Comparison of ENCODE assay signal across 1 cellular context in the genomic region with DNA sequence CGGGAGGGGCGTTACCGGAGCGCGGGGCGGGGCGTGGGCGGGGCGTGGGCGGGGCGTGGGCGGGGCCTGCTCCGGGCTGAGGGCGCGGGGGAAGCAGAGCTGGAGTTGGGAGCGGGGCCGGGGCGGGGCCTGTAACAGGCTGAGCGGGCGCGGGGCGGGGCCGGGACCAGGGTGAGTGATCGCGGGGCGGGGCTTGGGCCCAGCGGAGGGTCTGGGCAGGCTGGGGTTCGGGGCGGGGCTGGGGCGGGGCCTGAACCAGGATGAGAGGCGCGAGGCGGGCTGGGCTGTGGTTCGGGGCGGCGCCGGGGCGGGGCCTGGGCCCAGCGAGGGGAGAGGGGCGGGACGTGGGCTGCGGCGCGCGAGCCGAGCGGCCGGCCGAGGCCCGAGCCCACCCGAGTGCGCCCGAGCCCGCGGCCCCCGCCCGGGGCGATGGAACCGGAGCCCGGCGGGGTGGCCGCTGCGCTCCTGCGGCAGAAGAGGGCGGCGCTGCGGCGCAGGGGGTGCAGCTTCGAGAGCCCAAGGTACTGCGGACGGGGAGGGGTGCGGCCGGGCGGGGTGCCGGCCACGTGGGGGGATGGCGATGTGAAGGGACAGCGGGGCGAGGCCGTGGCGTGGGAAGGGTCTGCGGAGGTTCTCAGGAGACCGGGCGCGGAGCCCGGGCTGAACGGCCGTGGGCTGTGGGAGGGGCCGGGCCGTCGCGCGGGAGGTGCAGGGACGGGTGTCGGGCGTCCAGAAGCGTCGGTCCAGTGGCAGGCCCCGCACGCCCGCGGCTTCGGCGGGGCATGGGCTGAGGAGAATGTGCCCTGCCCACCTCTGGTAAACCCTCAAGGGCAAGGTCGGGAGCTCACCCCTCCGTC.
A peak's percentile ranks its signal among the peaks of the same experiment; 100 is the strongest.
TF ChIP-seq lines count a peak whose summit lies in the region.

No MANE protein-coding gene starts in this region.

TF ChIP-seq in HepG2, 621 proteins besides CTCF, POLR2A, EP300 and RAD21 (continued from another document):
- TF ChIP-seq PCBP1 (IDR thresholded peaks at IDR 0.05; ENCODE audit: borderline replicate concordance, low read depth, low read length) (no peak), GABPA (IDR thresholded peaks at IDR 0.05; ENCODE audit: low read depth, low read length) (no peak), GABPA (CRISPR knock-in tag; IDR thresholded peaks at IDR 0.05; ENCODE audit: low read depth) (no peak), HIVEP1 (CRISPR knock-in tag; IDR thresholded peaks at IDR 0.05) (no peak), TBX2 (CRISPR knock-in tag; IDR thresholded peaks at IDR 0.05; ENCODE audit: borderline replicate concordance) (no peak), HDAC6 (IDR thresholded peaks at IDR 0.05; ENCODE audit: low read depth, low read length) (no peak), ZNF317 (CRISPR knock-in tag; IDR thresholded peaks at IDR 0.05) (no peak), BCL6 (CRISPR knock-in tag; IDR thresholded peaks at IDR 0.05) (no peak), IKZF4 (CRISPR knock-in tag; IDR thresholded peaks at IDR 0.05; ENCODE audit: borderline replicate concordance, low read depth, not compliant biosample characterization) (peak; percentile 46), ZNF547 (CRISPR knock-in tag; IDR thresholded peaks at IDR 0.05) (no peak), ZNF552 (CRISPR knock-in tag; IDR thresholded peaks at IDR 0.05; ENCODE audit: borderline replicate concordance) (no peak)
- TF ChIP-seq, protein P1, sequence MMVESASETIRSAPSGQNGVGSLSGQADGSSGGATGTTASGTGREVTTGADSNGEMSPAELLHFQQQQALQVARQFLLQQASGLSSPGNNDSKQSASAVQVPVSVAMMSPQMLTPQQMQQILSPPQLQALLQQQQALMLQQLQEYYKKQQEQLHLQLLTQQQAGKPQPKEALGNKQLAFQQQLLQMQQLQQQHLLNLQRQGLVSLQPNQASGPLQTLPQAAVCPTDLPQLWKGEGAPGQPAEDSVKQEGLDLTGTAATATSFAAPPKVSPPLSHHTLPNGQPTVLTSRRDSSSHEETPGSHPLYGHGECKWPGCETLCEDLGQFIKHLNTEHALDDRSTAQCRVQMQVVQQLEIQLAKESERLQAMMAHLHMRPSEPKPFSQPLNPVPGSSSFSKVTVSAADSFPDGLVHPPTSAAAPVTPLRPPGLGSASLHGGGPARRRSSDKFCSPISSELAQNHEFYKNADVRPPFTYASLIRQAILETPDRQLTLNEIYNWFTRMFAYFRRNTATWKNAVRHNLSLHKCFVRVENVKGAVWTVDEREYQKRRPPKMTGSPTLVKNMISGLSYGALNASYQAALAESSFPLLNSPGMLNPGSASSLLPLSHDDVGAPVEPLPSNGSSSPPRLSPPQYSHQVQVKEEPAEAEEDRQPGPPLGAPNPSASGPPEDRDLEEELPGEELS (CRISPR knock-in tag; IDR thresholded peaks at IDR 0.05): no peak
- TF ChIP-seq, protein P2, sequence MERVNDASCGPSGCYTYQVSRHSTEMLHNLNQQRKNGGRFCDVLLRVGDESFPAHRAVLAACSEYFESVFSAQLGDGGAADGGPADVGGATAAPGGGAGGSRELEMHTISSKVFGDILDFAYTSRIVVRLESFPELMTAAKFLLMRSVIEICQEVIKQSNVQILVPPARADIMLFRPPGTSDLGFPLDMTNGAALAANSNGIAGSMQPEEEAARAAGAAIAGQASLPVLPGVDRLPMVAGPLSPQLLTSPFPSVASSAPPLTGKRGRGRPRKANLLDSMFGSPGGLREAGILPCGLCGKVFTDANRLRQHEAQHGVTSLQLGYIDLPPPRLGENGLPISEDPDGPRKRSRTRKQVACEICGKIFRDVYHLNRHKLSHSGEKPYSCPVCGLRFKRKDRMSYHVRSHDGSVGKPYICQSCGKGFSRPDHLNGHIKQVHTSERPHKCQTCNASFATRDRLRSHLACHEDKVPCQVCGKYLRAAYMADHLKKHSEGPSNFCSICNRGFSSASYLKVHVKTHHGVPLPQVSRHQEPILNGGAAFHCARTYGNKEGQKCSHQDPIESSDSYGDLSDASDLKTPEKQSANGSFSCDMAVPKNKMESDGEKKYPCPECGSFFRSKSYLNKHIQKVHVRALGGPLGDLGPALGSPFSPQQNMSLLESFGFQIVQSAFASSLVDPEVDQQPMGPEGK (CRISPR knock-in tag; IDR thresholded peaks at IDR 0.05): 0 out of 2 replicates have a peak, but pooled peaks have one; percentile 12
- TF ChIP-seq, protein P3, sequence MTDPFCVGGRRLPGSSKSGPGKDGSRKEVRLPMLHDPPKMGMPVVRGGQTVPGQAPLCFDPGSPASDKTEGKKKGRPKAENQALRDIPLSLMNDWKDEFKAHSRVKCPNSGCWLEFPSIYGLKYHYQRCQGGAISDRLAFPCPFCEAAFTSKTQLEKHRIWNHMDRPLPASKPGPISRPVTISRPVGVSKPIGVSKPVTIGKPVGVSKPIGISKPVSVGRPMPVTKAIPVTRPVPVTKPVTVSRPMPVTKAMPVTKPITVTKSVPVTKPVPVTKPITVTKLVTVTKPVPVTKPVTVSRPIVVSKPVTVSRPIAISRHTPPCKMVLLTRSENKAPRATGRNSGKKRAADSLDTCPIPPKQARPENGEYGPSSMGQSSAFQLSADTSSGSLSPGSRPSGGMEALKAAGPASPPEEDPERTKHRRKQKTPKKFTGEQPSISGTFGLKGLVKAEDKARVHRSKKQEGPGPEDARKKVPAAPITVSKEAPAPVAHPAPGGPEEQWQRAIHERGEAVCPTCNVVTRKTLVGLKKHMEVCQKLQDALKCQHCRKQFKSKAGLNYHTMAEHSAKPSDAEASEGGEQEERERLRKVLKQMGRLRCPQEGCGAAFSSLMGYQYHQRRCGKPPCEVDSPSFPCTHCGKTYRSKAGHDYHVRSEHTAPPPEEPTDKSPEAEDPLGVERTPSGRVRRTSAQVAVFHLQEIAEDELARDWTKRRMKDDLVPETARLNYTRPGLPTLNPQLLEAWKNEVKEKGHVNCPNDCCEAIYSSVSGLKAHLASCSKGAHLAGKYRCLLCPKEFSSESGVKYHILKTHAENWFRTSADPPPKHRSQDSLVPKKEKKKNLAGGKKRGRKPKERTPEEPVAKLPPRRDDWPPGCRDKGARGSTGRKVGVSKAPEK (CRISPR knock-in tag; IDR thresholded peaks at IDR 0.05; ENCODE audit: borderline replicate concordance): no peak
